In the genomic region with DNA sequence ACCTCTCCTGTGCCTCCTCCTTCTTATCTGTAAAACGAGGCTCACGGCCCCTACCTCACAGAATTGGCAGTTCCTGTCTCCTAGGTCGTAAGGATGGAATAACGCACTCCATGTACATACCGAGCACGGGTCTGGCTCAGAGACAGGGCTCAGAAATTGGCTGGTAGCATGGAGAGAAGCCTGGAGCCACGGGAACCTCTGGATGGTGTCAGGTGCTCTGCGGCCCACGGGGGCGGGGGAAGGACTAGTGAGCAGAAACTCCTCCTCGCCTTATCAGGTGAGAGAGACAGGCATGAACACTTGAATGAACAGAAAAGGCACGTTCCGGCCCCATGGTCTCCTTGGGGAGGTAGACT, we compare ENCODE assay signal across 8 cellular contexts. TPM values are rescaled to one million over a fixed set of nuclear protein-coding genes. Genes with fewer than 3 reads are reported as not detected.
DNase-seq lines count a peak whose midpoint lies in the region; TF ChIP-seq lines count a peak whose summit lies in the region.

No MANE protein-coding gene starts in this region.

- intact Hi-C loops in ovary (cut with DNase I), result loop anchor here (2.0 to 10.0 kb wide), 3 partner anchors 353 to 679 kb away; no protein-coding TSS in a partner anchor

- WGBS in ovary, 3 donors, result 3 to 8% (median 6%) methylated on average over 13 of the region's 13 CpGs

- no peaks in the 10 kb centered on the region for H3K9me3 Mint-ChIP-seq in HFFc6

- H3K36me3 ChIP-seq in ovary, result no peaks in the 10 kb centered on the region

- no peaks in the 10 kb centered on the region for H3K9me3 ChIP-seq in ovary

- peaks cover 32% of the 10 kb centered on the region for H3K4me1 Mint-ChIP-seq in HFFc6 (ENCODE audit: low read depth)

- TF ChIP-seq CTCF in HFFc6 (IDR thresholded peaks at IDR 0.05), result no peak
- no peak for TF ChIP-seq CTCF in fibroblast of pulmonary artery (IDR thresholded peaks at IDR 0.05; ENCODE audit: low read length, missing control alignments)
- TF ChIP-seq CTCF in ovary (IDR thresholded peaks at IDR 0.05), result no peak

- DNase-seq in GM03348 (ENCODE audit: low spot score) (peak; percentile 22), HFFc6 (no peak), SW480 (ENCODE audit: low spot score) (peak; percentile 45), fibroblast of pulmonary artery (ENCODE audit: low read depth) (no peak), ovary (peak in 2 of 5 donors; percentile 23 to 26), SW 1271 (lab: John Stamatoyannopoulos, UW) (no peak), NK-92 (lab: John Stamatoyannopoulos, UW; ENCODE audit: unreplicated experiment) (no peak)
- no peak for DNase-seq in activated effector memory CD4-positive, alpha-beta T cell treated with anti-CD3 and anti-CD28 coated beads, Interleukin-2, amount 50 U/mL, for 16 hours

- TF ChIP-seq POLR2A in ovary (IDR thresholded peaks at IDR 0.05), result no peak

- H3K4me3 ChIP-seq in fibroblast of pulmonary artery (replicated peaks; ENCODE audit: low read depth, low read length) (peak overlapping the region; percentile 57), ovary (peak overlapping the region; percentile 41)

- H3K27ac ChIP-seq in ovary, result no peak overlapping the region

- TF ChIP-seq EP300 in ovary (IDR thresholded peaks at IDR 0.05), result no peak

- H3K27ac Mint-ChIP-seq in HFFc6, result no peak overlapping the region

- H3K27me3 ChIP-seq in ovary, result no peaks in the 10 kb centered on the region

- H3K4me3 Mint-ChIP-seq in HFFc6, result peak overlapping the region; percentile 86

- no peaks in the 10 kb centered on the region for H3K36me3 Mint-ChIP-seq in HFFc6 (ENCODE audit: low read depth)

- peaks cover 6% of the 10 kb centered on the region; the same call in 1 of the 2 replicates for H3K27me3 Mint-ChIP-seq in HFFc6 (ENCODE audit: insufficient read depth)

- peaks cover 4% of the 10 kb centered on the region for H3K4me1 ChIP-seq in ovary (ENCODE audit: insufficient read depth)

RNA-seq across cellular contexts. Expression of gene C5orf47, which starts 15.4 kb away (rescaled TPM):
- total RNA-seq in HFFc6 (2021; fragmentation: NEBNext Ultra II Directional; extraction: Animal tissue kit (Norgen Biotek cat#: 25700)), result not detected
- total RNA-seq in ovary, result not detected
- polyA plus RNA-seq in ovary, result under 1 TPM in 1 of 2 donors, not detected in 1; 0.15 TPM

Comparison
In these comparisons a context has a peak if more than half of its experiments do, and no peak if none do; other contexts are left out.
1. DNase-seq: peak in GM03348 (single experiment) and SW480 (single experiment); none in HFFc6 (single experiment), fibroblast of pulmonary artery (single experiment), activated effector memory CD4-positive, alpha-beta T cell treated with anti-CD3 and anti-CD28 coated beads, Interleukin-2, amount 50 U/mL, for 16 hours (single experiment), SW 1271 (0 of 2) and NK-92 (single experiment).